Comparison of ENCODE assay signal across 25 cellular contexts in the genomic region with DNA sequence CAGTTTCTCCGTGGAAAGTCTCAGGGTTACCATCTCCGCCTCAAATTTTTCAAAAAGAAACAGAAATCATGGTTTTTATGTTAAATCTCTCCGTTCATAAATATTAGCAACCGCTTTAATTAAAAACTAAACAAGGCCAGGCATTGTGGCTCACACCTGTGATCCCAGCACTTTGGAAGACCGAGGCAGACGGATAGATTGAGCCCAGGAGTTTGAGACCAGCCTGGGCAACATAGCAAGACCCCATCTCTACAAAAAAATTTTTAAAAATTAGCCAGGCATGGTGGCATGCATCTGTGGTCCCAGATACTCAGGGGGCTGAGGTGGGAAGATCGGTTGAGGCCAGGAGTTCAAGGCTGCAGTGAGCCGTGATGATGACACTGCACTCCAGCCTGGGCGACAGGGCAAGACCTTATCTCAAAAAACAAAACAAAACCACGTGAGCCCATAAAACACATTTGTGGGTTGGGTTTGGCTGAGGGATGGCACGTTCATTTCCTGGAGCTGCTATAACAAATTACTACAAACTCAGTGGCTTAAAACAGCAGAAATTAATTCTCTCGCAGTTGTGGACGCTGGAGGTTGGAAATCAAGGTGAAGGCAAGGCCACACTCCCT.
DNase-seq lines count a peak whose midpoint lies in the region; ATAC-seq and TF ChIP-seq lines count a peak whose summit lies in the region.
"Had no signal": no experiment of that assay in that cellular context is flagged by ENCODE, and none has a peak within 500 bp of the region (broad histone marks: within the 10 kb centered on the region; RNA-seq: fewer than 3 reads in every experiment).

No MANE protein-coding gene starts in this region.

- no peaks in the 10 kb centered on the region for H3K36me3 Mint-ChIP-seq in CD4-positive, alpha-beta T cell (ENCODE audit: low read depth)
- no peaks in the 10 kb centered on the region for H3K36me3 Mint-ChIP-seq in naive thymus-derived CD8-positive, alpha-beta T cell
- H3K36me3 Mint-ChIP-seq: IgD-negative memory B cell had no signal

- no peak for ATAC-seq in CD4-positive, alpha-beta T cell (ENCODE audit: poor library complexity)
- peak in 1 of 2 donors; percentile 35 for ATAC-seq in naive thymus-derived CD8-positive, alpha-beta T cell
- ATAC-seq in lower lobe of right lung, result no peak
- ATAC-seq: PC-3, Right ventricle myocardium inferior had no signal

- no peak overlapping the region for H3K4me3 ChIP-seq in colonic mucosa
- no peak overlapping the region for H3K4me3 ChIP-seq in lower lobe of right lung
- H3K4me3 ChIP-seq: MG63, SJSA1 had no signal

- H3K4me3 Mint-ChIP-seq in CD4-positive, alpha-beta T cell, result peak overlapping the region; percentile 30
- peak overlapping the region in 2 of 10 donors; percentile 33 to 51 for H3K4me3 Mint-ChIP-seq in naive thymus-derived CD8-positive, alpha-beta T cell
- H3K4me3 Mint-ChIP-seq: IgD-negative memory B cell had no signal

- H3K27ac Mint-ChIP-seq in CD4-positive, alpha-beta T cell, result no peak overlapping the region
- peak overlapping the region in 9 of 10 donors; percentile 16 to 83 (median 61) for H3K27ac Mint-ChIP-seq in naive thymus-derived CD8-positive, alpha-beta T cell
- H3K27ac Mint-ChIP-seq: IgD-negative memory B cell had no signal

- H3K36me3 ChIP-seq in colonic mucosa (no peaks in the 10 kb centered on the region), lower lobe of right lung (no peaks in the 10 kb centered on the region)
- H3K36me3 ChIP-seq: MG63, SJSA1 had no signal

- H3K4me1 Mint-ChIP-seq in CD4-positive, alpha-beta T cell (ENCODE audit: low read depth), result peaks cover 11% of the 10 kb centered on the region
- H3K4me1 Mint-ChIP-seq in naive thymus-derived CD8-positive, alpha-beta T cell, result peaks cover 2 to 13% (median 10%) of the 10 kb centered on the region in 4 donors

- no peak overlapping the region for H3K27ac ChIP-seq in CD4-positive, alpha-beta T cell (ENCODE audit: low read depth, low read length)
- H3K27ac ChIP-seq in colonic mucosa (no peak overlapping the region), lower lobe of right lung (no peak overlapping the region)
- H3K27ac ChIP-seq: SJSA1 had no signal

- no peak for TF ChIP-seq CTCF in CD4-positive, alpha-beta T cell (IDR thresholded peaks at IDR 0.05)
- TF ChIP-seq CTCF in colonic mucosa (IDR thresholded peaks at IDR 0.05) (no peak), lower lobe of right lung (IDR thresholded peaks at IDR 0.05) (no peak), GM13977 (IDR thresholded peaks at IDR 0.05; ENCODE audit: extremely low read depth, insufficient read depth, missing control alignments) (no peak)

- in situ Hi-C loops in GM13977 (cut with MboI; ENCODE audit: low pct_unique_long_range_greater_than_20kb, low sequenced_read_pairs, unreplicated experiment), result no loop called here

- no peaks in the 10 kb centered on the region for H3K9me3 Mint-ChIP-seq in CD4-positive, alpha-beta T cell
- no peaks in the 10 kb centered on the region for H3K9me3 Mint-ChIP-seq in naive thymus-derived CD8-positive, alpha-beta T cell

- H3K4me1 ChIP-seq in colonic mucosa, result no peaks in the 10 kb centered on the region
- no peaks in the 10 kb centered on the region for H3K4me1 ChIP-seq in lower lobe of right lung
- H3K4me1 ChIP-seq: SJSA1 had no signal

- H3K9me3 ChIP-seq in CD4-positive, alpha-beta T cell (ENCODE audit: control insufficient read depth, low read length), result no peaks in the 10 kb centered on the region
- H3K9me3 ChIP-seq in colonic mucosa, result no peaks in the 10 kb centered on the region
- no peaks in the 10 kb centered on the region for H3K9me3 ChIP-seq in lower lobe of right lung
- H3K9me3 ChIP-seq: MG63, SJSA1 had no signal

- H3K27me3 ChIP-seq in CD4-positive, alpha-beta T cell (ENCODE audit: control insufficient read depth, insufficient read depth, low read length), result no peaks in the 10 kb centered on the region
- H3K27me3 ChIP-seq in colonic mucosa, result no peaks in the 10 kb centered on the region
- H3K27me3 ChIP-seq in lower lobe of right lung (ENCODE audit: low read depth), result no peaks in the 10 kb centered on the region
- H3K27me3 ChIP-seq: MG63 had no signal

- no peak for DNase-seq in CD4-positive, alpha-beta T cell
- peak; percentile 35 for DNase-seq in M059J (ENCODE audit: low read depth)
- DNase-seq in colonic mucosa, result peak; percentile 25
- DNase-seq in naive thymus-derived CD8-positive, alpha-beta T cell, result peak in 2 of 10 donors; percentile 23 to 24
- no peak for DNase-seq in SK-N-DZ (ENCODE audit: low spot score)
- DNase-seq in lower lobe of right lung, result no peak
- no peak for DNase-seq in GM13977 (ENCODE audit: low spot score)
- DNase-seq in GM19240 (ENCODE audit: insufficient read length, low spot score), result no peak
- DNase-seq: 8988T, ACHN, DMS53, GOT3, HCEC 1CT, Kasumi-1, MG63, NCI-H1105 treated with DMSO at 0.1 percent for 48 hours, NCI-H146, NCI-H1930, NCI-H446, NCI-H524 treated with DMSO at 0.1 percent for 48 hours, NCI-H774, PC-3 had no signal

- no peaks in the 10 kb centered on the region for H3K27me3 Mint-ChIP-seq in CD4-positive, alpha-beta T cell
- H3K27me3 Mint-ChIP-seq in naive thymus-derived CD8-positive, alpha-beta T cell, result no peaks in the 10 kb centered on the region
- H3K27me3 Mint-ChIP-seq: IgD-negative memory B cell had no signal

- CTCF ChIA-PET in CD4-positive, alpha-beta T cell (lab: Charles Lee), result no interaction called here

- intact Hi-C loops in CD4-positive, alpha-beta T cell (cut with DNase I, micrococcal nuclease), result no loop called here
- intact Hi-C loops in colonic mucosa (cut with DNase I) (no loop called here), lower lobe of right lung (cut with DNase I) (no loop called here)

- no peak overlapping the region for H3K9ac ChIP-seq in colonic mucosa (ENCODE audit: low read depth in 2 of 2, low read length in 2 of 2)

- POLR2A ChIA-PET in CD4-positive, alpha-beta T cell (lab: Charles Lee), result no interaction called here
- POLR2A ChIA-PET in naive thymus-derived CD8-positive, alpha-beta T cell (lab: Charles Lee), result no interaction called here

Comparison
In these comparisons a context has a peak if more than half of its experiments do, and no peak if none do; other contexts are left out.
1. DNase-seq: peak in M059J (single experiment) and colonic mucosa (single experiment); none in CD4-positive, alpha-beta T cell (0 of 10), SK-N-DZ (single experiment), lower lobe of right lung (single experiment), GM13977 (single experiment) and GM19240 (single experiment).